14 cellular contexts compared by ENCODE assay signal in the genomic region with DNA sequence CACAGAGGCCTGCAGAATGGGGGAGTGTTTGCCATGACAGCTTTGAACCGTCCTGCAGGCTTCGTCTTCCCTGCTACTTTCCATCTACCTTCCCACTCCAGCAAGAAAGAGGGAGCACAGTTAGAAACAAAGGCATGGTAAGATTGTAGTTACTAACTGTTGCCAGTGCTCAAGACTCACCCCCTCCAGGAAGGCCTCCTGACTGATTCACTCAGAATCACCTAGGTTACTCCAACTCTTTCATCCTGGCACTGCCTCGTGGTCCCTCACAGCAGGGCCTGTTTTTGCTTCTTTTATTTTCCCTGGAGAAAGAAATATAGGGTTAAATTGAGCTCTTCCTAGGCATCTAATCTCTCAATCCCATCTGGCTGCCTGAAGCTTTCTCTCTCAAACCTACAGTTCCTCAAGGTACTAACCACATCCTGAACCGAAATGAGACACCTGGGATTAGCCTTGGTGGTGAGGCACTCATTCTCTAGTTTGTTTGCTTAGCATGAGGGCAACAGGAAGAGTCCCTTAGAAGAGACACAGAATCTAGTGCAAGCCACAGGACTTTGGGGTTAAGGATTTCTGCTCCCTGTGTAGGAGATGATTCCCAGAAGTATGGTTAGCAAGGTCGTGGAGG. TPM values are rescaled to one million over a fixed set of nuclear protein-coding genes. Genes with fewer than 3 reads are reported as not detected.
DNase-seq lines count a peak whose midpoint lies in the region; ATAC-seq, FAIRE-seq and TF ChIP-seq lines count a peak whose summit lies in the region.
"Had no signal": no experiment of that assay in that cellular context is flagged by ENCODE, and none has a peak within 500 bp of the region (broad histone marks: within the 10 kb centered on the region; RNA-seq: fewer than 3 reads in every experiment).

No MANE protein-coding gene starts in this region.

- H3K27me3 ChIP-seq in thymus (ENCODE audit: control insufficient read depth, insufficient read depth): no peaks in the 10 kb centered on the region
- no peaks in the 10 kb centered on the region for H3K27me3 ChIP-seq in effector memory CD4-positive, alpha-beta T cell (replicated peaks; ENCODE audit: control insufficient read depth, insufficient read depth, low read length, poor library complexity, severe bottlenecking)
- H3K27me3 ChIP-seq: upper lobe of right lung had no signal

- no peak for TF ChIP-seq CTCF in natural killer cell (IDR thresholded peaks at IDR 0.05)

- H3K36me3 Mint-ChIP-seq in activated T-cell treated with anti-CD3 and anti-CD28 coated beads, Interleukin-2, amount 50 U/mL, for 72 hours (ENCODE audit: insufficient read depth in 2 of 2): peaks cover 0 to 12% of the 10 kb centered on the region in 2 donors
- peaks cover 45% of the 10 kb centered on the region for H3K36me3 Mint-ChIP-seq in activated naive CD8-positive, alpha-beta T cell treated with anti-CD3 and anti-CD28 coated beads, Interleukin-2, amount 50 U/mL, for 24 hours (ENCODE audit: low read depth)
- H3K36me3 Mint-ChIP-seq in natural killer cell: peaks cover 12% of the 10 kb centered on the region

- H3K9me3 ChIP-seq in thymus (ENCODE audit: control insufficient read depth): no peaks in the 10 kb centered on the region
- H3K9me3 ChIP-seq in effector memory CD4-positive, alpha-beta T cell (ENCODE audit: control insufficient read depth, low read length): no peaks in the 10 kb centered on the region
- H3K9me3 ChIP-seq: mucosa of descending colon, upper lobe of right lung had no signal

- peak overlapping the region; percentile 8 for H3K27ac ChIP-seq in thymus (ENCODE audit: low read depth)
- H3K27ac ChIP-seq in effector memory CD4-positive, alpha-beta T cell (ENCODE audit: insufficient read depth, low read length, poor library complexity, severe bottlenecking): no peak overlapping the region
- H3K27ac ChIP-seq: upper lobe of right lung had no signal

- TF ChIP-seq POLR2A in GM12892 (IDR thresholded peaks at IDR 0.05; ENCODE audit: low read depth, low read length): no peak

- no peaks in the 10 kb centered on the region for H3K27me3 Mint-ChIP-seq in activated T-cell treated with anti-CD3 and anti-CD28 coated beads, Interleukin-2, amount 50 U/mL, for 72 hours (ENCODE audit: low read depth)
- no peaks in the 10 kb centered on the region for H3K27me3 Mint-ChIP-seq in activated naive CD8-positive, alpha-beta T cell treated with anti-CD3 and anti-CD28 coated beads, Interleukin-2, amount 50 U/mL, for 24 hours
- no peaks in the 10 kb centered on the region for H3K27me3 Mint-ChIP-seq in natural killer cell (ENCODE audit: low read depth in 2 of 2)

- no peak for DNase-seq in activated T-cell treated with anti-CD3 and anti-CD28 coated beads, Interleukin-2, amount 50 U/mL, for 72 hours
- DNase-seq in activated T-cell treated with anti-CD3 and anti-CD28 coated beads for 4 hours (no peak), NCI-H2029 treated with DMSO at 0.1 percent for 48 hours (lab: John Stamatoyannopoulos, UW) (peak; percentile 68), natural killer cell (no peak), GM12892 (ENCODE audit: insufficient read length) (no peak)
- DNase-seq in activated naive CD8-positive, alpha-beta T cell treated with anti-CD3 and anti-CD28 coated beads, Interleukin-2, amount 50 U/mL, for 24 hours: no peak
- no peak for DNase-seq in effector memory CD4-positive, alpha-beta T cell
- DNase-seq: mucosa of descending colon, NCI-H2081 treated with DMSO at 0.1 percent for 48 hours, SHP77 treated with DMSO at 0.1 percent for 48 hours, upper lobe of right lung had no signal

- FAIRE-seq in GM12892 (lab: Jason Lieb, UNC): no peak

- H3K4me1 ChIP-seq in thymus (ENCODE audit: control insufficient read depth, insufficient read depth, low read length): peaks cover 46% of the 10 kb centered on the region
- peaks cover 9% of the 10 kb centered on the region for H3K4me1 ChIP-seq in effector memory CD4-positive, alpha-beta T cell (ENCODE audit: control insufficient read depth, insufficient read depth, low read length, poor library complexity, severe bottlenecking)
- H3K4me1 ChIP-seq: upper lobe of right lung had no signal

- peak; percentile 44 to 58 for ATAC-seq in activated T-cell treated with anti-CD3 and anti-CD28 coated beads, Interleukin-2, amount 50 U/mL, for 72 hours (replicated peaks in 1 of 2)
- peak; percentile 66 for ATAC-seq in activated naive CD8-positive, alpha-beta T cell treated with anti-CD3 and anti-CD28 coated beads, Interleukin-2, amount 50 U/mL, for 24 hours
- no peak for ATAC-seq in natural killer cell
- ATAC-seq: mucosa of descending colon, upper lobe of right lung had no signal

- no peak overlapping the region for H3K27ac Mint-ChIP-seq in activated T-cell treated with anti-CD3 and anti-CD28 coated beads, Interleukin-2, amount 50 U/mL, for 72 hours
- peak overlapping the region; percentile 65 for H3K27ac Mint-ChIP-seq in activated naive CD8-positive, alpha-beta T cell treated with anti-CD3 and anti-CD28 coated beads, Interleukin-2, amount 50 U/mL, for 24 hours
- H3K27ac Mint-ChIP-seq in natural killer cell: no peak overlapping the region
- H3K27ac Mint-ChIP-seq: activated T-helper 2 cell treated with anti-CD3 and anti-CD28 coated beads, Interferon-gamma antibody, Interleukin-2, Interleukin-4, amounts not matched to agents 10 μg/mL and 5 μg/mL and 100 μg/mL, durations not matched to agents 14 hours and 24 hours and 36 hours had no signal

- WGBS in thymus: 16% methylated on average over 5 of the region's 5 CpGs

- peaks cover 56% of the 10 kb centered on the region for H3K4me1 Mint-ChIP-seq in activated T-cell treated with anti-CD3 and anti-CD28 coated beads, Interleukin-2, amount 50 U/mL, for 72 hours (ENCODE audit: low read depth)
- peaks cover 47% of the 10 kb centered on the region for H3K4me1 Mint-ChIP-seq in activated naive CD8-positive, alpha-beta T cell treated with anti-CD3 and anti-CD28 coated beads, Interleukin-2, amount 50 U/mL, for 24 hours
- peaks cover 30 to 38% of the 10 kb centered on the region in 2 donors for H3K4me1 Mint-ChIP-seq in natural killer cell

- intact Hi-C loops in natural killer cell (cut with micrococcal nuclease): no loop called here

- peaks cover 7% of the 10 kb centered on the region for H3K36me3 ChIP-seq in thymus (ENCODE audit: control insufficient read depth, insufficient read depth)
- H3K36me3 ChIP-seq in effector memory CD4-positive, alpha-beta T cell (ENCODE audit: control insufficient read depth, insufficient read depth, low read length): peaks cover 19% of the 10 kb centered on the region
- H3K36me3 ChIP-seq: upper lobe of right lung had no signal

- no peak overlapping the region for H3K4me3 Mint-ChIP-seq in activated T-cell treated with anti-CD3 and anti-CD28 coated beads, Interleukin-2, amount 50 U/mL, for 72 hours
- H3K4me3 Mint-ChIP-seq in activated naive CD8-positive, alpha-beta T cell treated with anti-CD3 and anti-CD28 coated beads, Interleukin-2, amount 50 U/mL, for 24 hours: no peak overlapping the region
- H3K4me3 Mint-ChIP-seq in natural killer cell: no peak overlapping the region

- H3K4me3 ChIP-seq in thymus (ENCODE audit: low read length): no peak overlapping the region
- no peak overlapping the region for H3K4me3 ChIP-seq in effector memory CD4-positive, alpha-beta T cell (ENCODE audit: insufficient read depth, low read depth, low read length, poor library complexity, severe bottlenecking)
- H3K4me3 ChIP-seq: mucosa of descending colon, upper lobe of right lung had no signal

- no peaks in the 10 kb centered on the region for H3K9me3 Mint-ChIP-seq in activated T-cell treated with anti-CD3 and anti-CD28 coated beads, Interleukin-2, amount 50 U/mL, for 72 hours
- H3K9me3 Mint-ChIP-seq in activated naive CD8-positive, alpha-beta T cell treated with anti-CD3 and anti-CD28 coated beads, Interleukin-2, amount 50 U/mL, for 24 hours: no peaks in the 10 kb centered on the region
- H3K9me3 Mint-ChIP-seq in natural killer cell: no peaks in the 10 kb centered on the region
- H3K9me3 Mint-ChIP-seq: activated T-helper 2 cell treated with anti-CD3 and anti-CD28 coated beads, Interferon-gamma antibody, Interleukin-2, Interleukin-4, amounts not matched to agents 10 μg/mL and 5 μg/mL and 100 μg/mL, durations not matched to agents 14 hours and 24 hours and 36 hours had no signal

RNA-seq across cellular contexts. Expression of a gene that starts 7.8 kb away (rescaled TPM):
- 10 to 100 TPM; 12.6 to 13.0 TPM for total RNA-seq in activated T-cell treated with anti-CD3 and anti-CD28 coated beads, Interleukin-2, amount 50 U/mL, for 72 hours
- 3.7 TPM for polyA plus RNA-seq in thymus
- total RNA-seq in natural killer cell: 10 to 100 TPM; 19.3 to 38.5 (median 33.9) TPM
- polyA plus RNA-seq in GM12892 (2012; ENCODE audit: missing spikeins): 12.4 TPM

RNA-seq across cellular contexts. Expression of a gene that starts 36.9 kb away (rescaled TPM):
- total RNA-seq in activated T-cell treated with anti-CD3 and anti-CD28 coated beads, Interleukin-2, amount 50 U/mL, for 72 hours: under 1 TPM in 1 of 2 donors, not detected in 1; 0.26 TPM
- 0.71 TPM for polyA plus RNA-seq in thymus
- under 1 TPM in 2 of 3 donors, not detected in 1; 0.53 to 0.66 TPM for total RNA-seq in natural killer cell
- polyA plus RNA-seq in GM12892 (2012; ENCODE audit: missing spikeins): not detected
- total RNA-seq: activated T-helper 2 cell treated with anti-CD3 and anti-CD28 coated beads, Interferon-gamma antibody, Interleukin-2, Interleukin-4, amounts not matched to agents 10 μg/mL and 5 μg/mL and 100 μg/mL, durations not matched to agents 14 hours and 24 hours and 36 hours; cerebellum; mucosa of descending colon; upper lobe of right lung had no signal

RNA-seq across cellular contexts. Expression of a gene that starts 41.2 kb away (rescaled TPM):
- total RNA-seq in activated T-cell treated with anti-CD3 and anti-CD28 coated beads, Interleukin-2, amount 50 U/mL, for 72 hours: 1 to 10 TPM; 1.9 to 4.6 TPM
- polyA plus RNA-seq in thymus: 1.2 TPM
- 10 to 100 TPM in 2 of 3 donors, 1 to 10 TPM in 1; 9.8 to 19.2 (median 13.6) TPM for total RNA-seq in natural killer cell
- polyA plus RNA-seq in GM12892 (2012; ENCODE audit: missing spikeins): 1.8 TPM

RNA-seq across cellular contexts. Expression of a gene that starts 59.4 kb away (rescaled TPM):
- total RNA-seq in activated T-cell treated with anti-CD3 and anti-CD28 coated beads, Interleukin-2, amount 50 U/mL, for 72 hours: 100 to 1,000 TPM; 102 to 104 TPM
- 57.7 TPM for polyA plus RNA-seq in thymus
- 100 to 1,000 TPM; 443 to 495 (median 478) TPM for total RNA-seq in natural killer cell
- 21.0 TPM for polyA plus RNA-seq in GM12892 (2012; ENCODE audit: missing spikeins)

Comparison
In these comparisons a context has a peak if more than half of its experiments do, and no peak if none do; other contexts are left out.
1. ATAC-seq: peak in activated T-cell treated with anti-CD3 and anti-CD28 coated beads, Interleukin-2, amount 50 U/mL, for 72 hours (2 of 2) and activated naive CD8-positive, alpha-beta T cell treated with anti-CD3 and anti-CD28 coated beads, Interleukin-2, amount 50 U/mL, for 24 hours (single experiment); none in natural killer cell (0 of 3).